Comparison of ENCODE assay signal across 17 cellular contexts in genomic region chr15:66706840-66707239, GRCh38. TPM values are rescaled to one million over a fixed set of nuclear protein-coding genes. Genes with fewer than 3 reads are reported as not detected.
DNase-seq lines count a peak whose midpoint lies in the region; ATAC-seq and TF ChIP-seq lines count a peak whose summit lies in the region.
"Had no signal": no experiment of that assay in that cellular context is flagged by ENCODE, and none has a peak within 500 bp of the region (broad histone marks: within the 10 kb centered on the region; RNA-seq: fewer than 3 reads in every experiment).

No MANE protein-coding gene starts in this region.

- H3K27ac ChIP-seq in breast epithelium, result peak overlapping the region; percentile 40 to 51
- H3K27ac ChIP-seq in fibroblast of lung (ENCODE audit: insufficient read depth, low read length), result peak overlapping the region; percentile 2
- peak overlapping the region in 1 of 2 donors; percentile 44 for H3K27ac ChIP-seq in ovary
- peak overlapping the region; percentile 58 to 69 for H3K27ac ChIP-seq in uterus
- no peak overlapping the region for H3K27ac ChIP-seq in caudate nucleus (ENCODE audit: low read depth, low read length)
- H3K27ac ChIP-seq: KMS-11, neutrophil had no signal

- peaks cover 6% of the 10 kb centered on the region for H3K4me1 Mint-ChIP-seq in MCF 10A (ENCODE audit: insufficient read depth, unreplicated experiment)

- H3K4me3 ChIP-seq in breast epithelium (peak overlapping the region in 1 of 3 donors; percentile 57), fibroblast of lung (replicated peaks in 1 of 4; ENCODE audit: control extremely low read depth in 1 of 4, insufficient read depth in 1 of 4, low read depth in 3 of 4, low read length in 4 of 4) (peak overlapping the region in 2 of 4 experiments; percentile 14 to 38), ovary (peak overlapping the region; percentile 15), uterus (peak overlapping the region in 1 of 2 donors; percentile 4)
- H3K4me3 ChIP-seq: GM12878 had no signal

- DNase-seq in breast epithelium (ENCODE audit: low spot score in 2 of 2) (no peak), MCF 10A (ENCODE audit: unreplicated experiment) (no peak), fibroblast of lung (ENCODE audit: low read depth in 2 of 2) (no peak), ovary (no peak), uterus (no peak), putamen (ENCODE audit: low spot score) (no peak), caudate nucleus (lab: John Stamatoyannopoulos, UW) (no peak)
- DNase-seq: cortex of kidney; HCEC 1CT; NCI-H2107; stimulated activated CD4-positive, alpha-beta T cell treated with anti-CD3 and anti-CD28 coated beads, Interleukin-4, amount 100 ng/mL, for 1 hour; stimulated activated naive CD4-positive, alpha-beta T cell treated with Interleukin-2 at 50 U/mL for 16 hours had no signal

- intact Hi-C loops in breast epithelium (cut with DNase I; ENCODE audit: low total_unique reads) (loop anchor here (10.0 kb wide), 1 partner anchor 58 kb away; no protein-coding TSS in a partner anchor), MCF 10A (cut with micrococcal nuclease) (no loop called here), ovary (cut with DNase I) (loop anchor here in 2 of 4 donors (5.0 to 10.0 kb wide), 4 partner anchors 65 to 145 kb away; no protein-coding TSS in a partner anchor), uterus (cut with DNase I; ENCODE audit: low total_unique reads) (loop anchor here (5.0 to 10.0 kb wide), 2 partner anchors 65 to 82 kb away; no protein-coding TSS in a partner anchor)

- CTCF ChIA-PET in MCF 10A (lab: Yijun Ruan, JAX), result no interaction called here

- H3K9me3 ChIP-seq in breast epithelium (no peaks in the 10 kb centered on the region), fibroblast of lung (ENCODE audit: control insufficient read depth, insufficient read depth, low read depth, low read length) (no peaks in the 10 kb centered on the region), ovary (no peaks in the 10 kb centered on the region), uterus (no peaks in the 10 kb centered on the region)
- H3K9me3 ChIP-seq: neutrophil had no signal

- no peak for TF ChIP-seq EP300 in ovary (IDR thresholded peaks at IDR 0.05)

- H3K9ac ChIP-seq in fibroblast of lung (ENCODE audit: insufficient read depth, low read length), result no peak overlapping the region
- H3K9ac ChIP-seq: KMS-11 had no signal

- H3K36me3 ChIP-seq in breast epithelium (no peaks in the 10 kb centered on the region), fibroblast of lung (ENCODE audit: control insufficient read depth, insufficient read depth, low read length) (peaks cover 3% of the 10 kb centered on the region), ovary (no peaks in the 10 kb centered on the region), uterus (no peaks in the 10 kb centered on the region)
- H3K36me3 ChIP-seq: neutrophil had no signal

- no peak overlapping the region for H2AFZ ChIP-seq in fibroblast of lung (ENCODE audit: low read length)

- no peak overlapping the region for H3K4me3 Mint-ChIP-seq in MCF 10A (ENCODE audit: unreplicated experiment)
- H3K4me3 Mint-ChIP-seq: activated naive CD4-positive, alpha-beta T cell treated with anti-CD3 and anti-CD28 coated beads, Interleukin-2, amount 50 U/mL, for 24 hours had no signal

- peaks cover 41% of the 10 kb centered on the region for H3K79me2 ChIP-seq in fibroblast of lung (ENCODE audit: control insufficient read depth, insufficient read depth, low read length)

- H3K27ac Mint-ChIP-seq in MCF 10A (ENCODE audit: low read depth, unreplicated experiment), result no peak overlapping the region
- H3K27ac Mint-ChIP-seq: activated naive CD4-positive, alpha-beta T cell treated with anti-CD3 and anti-CD28 coated beads, Interleukin-2, amount 50 U/mL, for 24 hours had no signal

- BruUV-seq in MCF 10A (replicated peaks; lab: Mats Ljungman, UMichigan), result no TSS peak

- peaks cover 0 to 7% of the 10 kb centered on the region in 2 donors for H3K4me1 ChIP-seq in breast epithelium
- H3K4me1 ChIP-seq in fibroblast of lung (ENCODE audit: control insufficient read depth, extremely low read depth, insufficient read depth, low read length), result peaks cover 17% of the 10 kb centered on the region
- H3K4me1 ChIP-seq in ovary (ENCODE audit: insufficient read depth), result peaks cover 25% of the 10 kb centered on the region
- H3K4me1 ChIP-seq in uterus, result peaks cover 0 to 11% of the 10 kb centered on the region in 2 donors

- POLR2A ChIA-PET in MCF 10A (lab: Yijun Ruan, JAX), result interaction anchor here (0.7 kb wide), 1 partner anchor 61 kb away, joined by 3 read pairs; no protein-coding TSS in a partner anchor

- TF ChIP-seq POLR2A in breast epithelium (IDR thresholded peaks at IDR 0.05), result no peak
- TF ChIP-seq POLR2A in ovary (IDR thresholded peaks at IDR 0.05), result no peak
- no peak for TF ChIP-seq POLR2A in uterus (IDR thresholded peaks at IDR 0.05)

- H3K27me3 Mint-ChIP-seq in MCF 10A (ENCODE audit: insufficient read depth, unreplicated experiment), result peaks cover 18% of the 10 kb centered on the region

- no peaks in the 10 kb centered on the region for H3K36me3 Mint-ChIP-seq in MCF 10A (ENCODE audit: insufficient read depth, unreplicated experiment)
- H3K36me3 Mint-ChIP-seq: activated naive CD4-positive, alpha-beta T cell treated with anti-CD3 and anti-CD28 coated beads, Interleukin-2, amount 50 U/mL, for 24 hours had no signal

- H3K4me2 ChIP-seq in fibroblast of lung (ENCODE audit: extremely low read depth, insufficient read depth, low read length), result peak overlapping the region; percentile 21
- H3K4me2 ChIP-seq: KMS-11 had no signal

- H3K27me3 ChIP-seq in breast epithelium, result no peaks in the 10 kb centered on the region
- H3K27me3 ChIP-seq in fibroblast of lung (ENCODE audit: control insufficient read depth, insufficient read depth, low read length), result no peaks in the 10 kb centered on the region
- no peaks in the 10 kb centered on the region for H3K27me3 ChIP-seq in ovary
- no peaks in the 10 kb centered on the region for H3K27me3 ChIP-seq in uterus

- TF ChIP-seq CTCF in breast epithelium (IDR thresholded peaks at IDR 0.05), result no peak
- TF ChIP-seq CTCF in MCF 10A (IDR thresholded peaks at IDR 0.05; ENCODE audit: unreplicated experiment), result no peak
- no peak for TF ChIP-seq CTCF in fibroblast of lung (conservative IDR thresholded peaks at IDR 0.05 in 1 of 2, IDR thresholded peaks at IDR 0.05 in 1 of 2; ENCODE audit: low read depth in 1 of 2, low read length in 2 of 2)
- no peak for TF ChIP-seq CTCF in ovary (IDR thresholded peaks at IDR 0.05)
- TF ChIP-seq CTCF in uterus (IDR thresholded peaks at IDR 0.05), result no peak

- H3K9me3 Mint-ChIP-seq in MCF 10A (ENCODE audit: unreplicated experiment), result no peaks in the 10 kb centered on the region
- H3K9me3 Mint-ChIP-seq: activated naive CD4-positive, alpha-beta T cell treated with anti-CD3 and anti-CD28 coated beads, Interleukin-2, amount 50 U/mL, for 24 hours had no signal

- WGBS in ovary, 3 donors, result 58 to 65% (median 61%) methylated on average over 6 of the region's 6 CpGs

- no peaks in the 10 kb centered on the region for H4K20me1 ChIP-seq in fibroblast of lung (ENCODE audit: control insufficient read depth, extremely low read depth, insufficient read depth, low read length)

- ATAC-seq in GM19467 (IDR thresholded peaks at IDR 0.05; ENCODE audit: unreplicated experiment), result no peak
- ATAC-seq: GM12878 had no signal

RNA-seq across cellular contexts. Expression of gene SMAD6, which starts 4.8 kb away (rescaled TPM):
- total RNA-seq in breast epithelium (10 to 100 TPM in 2 of 3 donors, 1 to 10 TPM in 1; 7.6 to 22.6 (median 13.4) TPM), MCF 10A (2022) (not detected in 2 replicates), fibroblast of lung (8.7 and 8.9 TPM in 2 replicates), ovary (10 to 100 TPM in 6 of 7 donors, 1 to 10 TPM in 1; 7.1 to 20.3 (median 14.1) TPM), uterus (10 to 100 TPM in 3 of 4 donors, 1 to 10 TPM in 1; 9.4 to 30.1 (median 19.1) TPM)
- polyA plus RNA-seq in fibroblast of lung (1.2 and 2.1 TPM in 2 replicates), ovary (10 to 100 TPM in 1 of 2 donors, 1 to 10 TPM in 1; 3.8 to 10.9 TPM)
- 2.8 and 5.5 TPM in 2 replicates for polyA plus RNA-seq in fibroblast of lung (2012)
- 2.2 and 7.6 TPM in 2 replicates for polyA minus RNA-seq in fibroblast of lung (ENCODE audit: low replicate concordance)
